ENCODE assay signal across 26 cellular contexts in the genomic region with DNA sequence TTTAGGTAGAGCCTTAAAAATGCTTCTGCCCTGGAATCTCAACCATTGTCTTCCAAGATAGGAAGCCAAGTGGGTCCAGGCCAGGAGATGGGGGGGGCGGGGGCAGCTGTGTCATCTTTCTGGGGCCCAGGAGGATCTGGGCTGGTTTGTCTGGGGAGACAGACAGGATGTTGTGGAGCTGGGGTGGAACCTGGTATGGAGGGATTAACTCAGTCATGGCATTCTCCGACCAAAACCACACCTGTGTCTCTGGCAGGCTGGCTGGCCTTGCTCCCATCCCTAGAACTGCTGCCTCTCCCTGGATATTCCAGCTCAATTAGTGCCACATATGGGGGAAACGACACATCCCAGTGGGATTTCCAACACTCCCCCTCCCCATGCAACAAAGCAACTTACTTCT. TPM values are rescaled to one million over a fixed set of nuclear protein-coding genes. Genes with fewer than 3 reads are reported as not detected.
"Had no signal": no experiment of that assay in that cellular context is flagged by ENCODE, and none has a peak within 500 bp of the region (broad histone marks: within the 10 kb centered on the region; RNA-seq: fewer than 3 reads in every experiment).

No MANE protein-coding gene starts in this region.

- ATAC-seq: activated T-cell treated with anti-CD3 and anti-CD28 coated beads, Interleukin-2, amount 50 U/mL, for 72 hours; left cardiac atrium; sciatic nerve; stimulated activated naive B cell treated with anti-CD40 and anti-IgM and Interleukin-4, amounts not matched to agents 10 μg/mL and 1 μg/mL and 100 μg/mL, for 72 hours had no signal

- H3K27ac ChIP-seq: colonic mucosa, testis had no signal

- H3K4me3 Mint-ChIP-seq: activated CD4-positive, alpha-beta memory T cell treated with anti-CD3 and anti-CD28 coated beads, Interleukin-2, amount 10 ng/mL, durations not matched to agents 7 days and 5 days; activated naive CD4-positive, alpha-beta T cell treated with anti-CD3 and anti-CD28 coated beads for 36 hours; activated naive CD8-positive, alpha-beta T cell treated with anti-CD3 and anti-CD28 coated beads, Interleukin-2, amount 10 ng/mL, durations not matched to agents 7 days and 5 days; activated T-cell treated with anti-CD3 and anti-CD28 coated beads, Interleukin-2, amount 50 U/mL, for 72 hours; memory B cell; nephron progenitor cell; stimulated activated naive B cell treated with anti-CD40 and anti-IgM and Interleukin-4, amounts not matched to agents 10 μg/mL and 1 μg/mL and 100 μg/mL, for 72 hours had no signal

- H3K27ac Mint-ChIP-seq: activated CD4-positive, alpha-beta memory T cell treated with anti-CD3 and anti-CD28 coated beads, Interleukin-2, amount 10 ng/mL, durations not matched to agents 7 days and 5 days; activated naive CD4-positive, alpha-beta T cell treated with anti-CD3 and anti-CD28 coated beads for 36 hours; activated naive CD8-positive, alpha-beta T cell treated with anti-CD3 and anti-CD28 coated beads, Interleukin-2, amount 10 ng/mL, durations not matched to agents 7 days and 5 days; activated T-cell treated with anti-CD3 and anti-CD28 coated beads, Interleukin-2, amount 50 U/mL, for 72 hours; memory B cell; nephron progenitor cell; stimulated activated naive B cell treated with anti-CD40 and anti-IgM and Interleukin-4, amounts not matched to agents 10 μg/mL and 1 μg/mL and 100 μg/mL, for 72 hours had no signal

- H3K36me3 Mint-ChIP-seq: type B pancreatic cell had no signal

- H3K27me3 Mint-ChIP-seq: activated CD4-positive, alpha-beta memory T cell treated with anti-CD3 and anti-CD28 coated beads, Interleukin-2, amount 10 ng/mL, durations not matched to agents 7 days and 5 days; activated naive CD8-positive, alpha-beta T cell treated with anti-CD3 and anti-CD28 coated beads, Interleukin-2, amount 10 ng/mL, durations not matched to agents 7 days and 5 days; type B pancreatic cell had no signal

- H3K9me3 Mint-ChIP-seq: activated CD4-positive, alpha-beta memory T cell treated with anti-CD3 and anti-CD28 coated beads, Interleukin-2, amount 10 ng/mL, durations not matched to agents 7 days and 5 days; activated naive CD4-positive, alpha-beta T cell treated with anti-CD3 and anti-CD28 coated beads for 36 hours; activated naive CD8-positive, alpha-beta T cell treated with anti-CD3 and anti-CD28 coated beads, Interleukin-2, amount 10 ng/mL, durations not matched to agents 7 days and 5 days; activated T-cell treated with anti-CD3 and anti-CD28 coated beads, Interleukin-2, amount 50 U/mL, for 72 hours; memory B cell; nephron progenitor cell; stimulated activated naive B cell treated with anti-CD40 and anti-IgM and Interleukin-4, amounts not matched to agents 10 μg/mL and 1 μg/mL and 100 μg/mL, for 72 hours; type B pancreatic cell had no signal

- DNase-seq: activated CD4-positive, alpha-beta memory T cell treated with anti-CD3 and anti-CD28 coated beads, Interleukin-2, amount 10 ng/mL, durations not matched to agents 7 days and 5 days; activated CD4-positive, alpha-beta T cell treated with anti-CD3 and anti-CD28 coated beads for 48 hours; activated effector memory CD4-positive, alpha-beta T cell treated with Interleukin-2 at 50 U/mL for 16 hours; activated naive CD4-positive, alpha-beta T cell treated with anti-CD3 and anti-CD28 coated beads for 36 hours; activated naive CD8-positive, alpha-beta T cell treated with anti-CD3 and anti-CD28 coated beads, Interleukin-2, amount 10 ng/mL, durations not matched to agents 7 days and 5 days; activated T-cell treated with anti-CD3 and anti-CD28 coated beads, Interleukin-2, amount 50 U/mL, for 72 hours; amniotic stem cell; colonic mucosa; hippocampal formation; left cardiac atrium; nephron progenitor cell; occipital lobe; posterior cingulate gyrus; stimulated activated CD4-positive, alpha-beta T cell treated with anti-CD3 and anti-CD28 coated beads, Interleukin-15, amount 100 ng/mL, for 24 hours; stimulated activated CD4-positive, alpha-beta T cell treated with anti-CD3 and anti-CD28 coated beads, Interleukin-2, amount 100 ng/mL, for 48 hours; stimulated activated CD8-positive, alpha-beta memory T cell treated with anti-CD3 and anti-CD28 coated beads, Interleukin-4, amount 100 ng/mL, for 48 hours; stimulated activated naive B cell treated with anti-CD40 and anti-IgM and Interleukin-4, amounts not matched to agents 10 μg/mL and 1 μg/mL and 100 μg/mL, for 72 hours; SW 1271; T-helper 2 cell; testis had no signal

- FAIRE-seq: bronchial epithelial cell, frontal cortex had no signal

RNA-seq across cellular contexts. Expression of a gene that starts 12.6 kb away (rescaled TPM):
- total RNA-seq: activated CD4-positive, alpha-beta memory T cell treated with anti-CD3 and anti-CD28 coated beads, Interleukin-2, amount 10 ng/mL, durations not matched to agents 7 days and 5 days; activated naive CD4-positive, alpha-beta T cell treated with anti-CD3 and anti-CD28 coated beads for 36 hours; activated naive CD8-positive, alpha-beta T cell treated with anti-CD3 and anti-CD28 coated beads, Interleukin-2, amount 10 ng/mL, durations not matched to agents 7 days and 5 days; activated T-cell treated with anti-CD3 and anti-CD28 coated beads, Interleukin-2, amount 50 U/mL, for 72 hours; frontal cortex; mononuclear cell; occipital lobe had no signal

RNA-seq across cellular contexts. Expression of a gene that starts 13.7 kb away (rescaled TPM):
- total RNA-seq: colonic mucosa, frontal cortex, occipital lobe, sciatic nerve had no signal

RNA-seq across cellular contexts. Expression of a gene that starts 25.0 kb away (rescaled TPM):
- total RNA-seq: activated CD4-positive, alpha-beta memory T cell treated with anti-CD3 and anti-CD28 coated beads, Interleukin-2, amount 10 ng/mL, durations not matched to agents 7 days and 5 days; activated naive CD8-positive, alpha-beta T cell treated with anti-CD3 and anti-CD28 coated beads, Interleukin-2, amount 10 ng/mL, durations not matched to agents 7 days and 5 days; mononuclear cell had no signal
